ENCODE assay signal across 25 cellular contexts in the genomic region with DNA sequence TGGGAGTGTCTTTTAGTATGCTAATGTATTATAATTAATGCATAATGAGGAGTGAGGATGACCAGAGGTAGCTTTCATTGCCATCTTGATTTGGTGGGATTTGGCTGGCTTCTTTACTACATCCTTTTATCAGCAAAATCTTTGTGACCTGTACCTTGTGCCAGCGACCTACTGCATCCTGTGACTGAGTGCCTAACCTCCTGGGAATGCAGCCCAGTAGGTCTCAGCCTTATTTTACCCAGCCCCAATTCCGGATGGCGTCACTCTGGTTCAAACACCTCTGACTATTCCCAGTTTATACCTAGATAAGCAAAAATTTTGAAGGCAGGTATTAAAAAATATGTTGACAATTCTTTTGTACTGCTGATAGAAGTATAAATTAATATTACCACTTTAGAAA. TPM values are rescaled to one million over a fixed set of nuclear protein-coding genes. Genes with fewer than 3 reads are reported as not detected.
DNase-seq lines count a peak whose midpoint lies in the region; ATAC-seq, FAIRE-seq and TF ChIP-seq lines count a peak whose summit lies in the region.
"Had no signal": no experiment of that assay in that cellular context is flagged by ENCODE, and none has a peak within 500 bp of the region (broad histone marks: within the 10 kb centered on the region; RNA-seq: fewer than 3 reads in every experiment).

No MANE protein-coding gene starts in this region.

- H3K9me3 ChIP-seq in trophoblast cell (ENCODE audit: insufficient read depth, low read depth, low read length) (no peaks in the 10 kb centered on the region), WERI-Rb-1 (ENCODE audit: severe bottlenecking) (no peaks in the 10 kb centered on the region), small intestine (ENCODE audit: control insufficient read depth, low read depth) (no peaks in the 10 kb centered on the region)
- H3K9me3 ChIP-seq: BE2C had no signal

- no peaks in the 10 kb centered on the region for H3K79me1 ChIP-seq in trophoblast cell (ENCODE audit: low read length)

- no peak overlapping the region for H4K12ac ChIP-seq in trophoblast cell (ENCODE audit: low read depth, low read length)

- H3K23ac ChIP-seq in trophoblast cell (ENCODE audit: low read length): no peak overlapping the region

- no peak overlapping the region for H4K91ac ChIP-seq in trophoblast cell (ENCODE audit: low read depth, low read length)

- intact Hi-C loops in Right ventricle myocardium inferior (cut with DNase I): no loop called here

- no peak overlapping the region for H3K9ac ChIP-seq in trophoblast cell (ENCODE audit: low read length)
- H3K9ac ChIP-seq: BLaER1 had no signal

- no peak overlapping the region for H2BK12ac ChIP-seq in trophoblast cell (ENCODE audit: low read length)

- ATAC-seq in Right ventricle myocardium inferior: no peak

- no CpG with 5 or more reads among the region's 3 CpGs for WGBS in trophoblast cell (ENCODE audit: extremely low coverage, insufficient coverage, insufficient read length)
- 77 to 81% (median 79%) methylated on average over 3 of the region's 3 CpGs for WGBS in small intestine, 3 donors

- no peaks in the 10 kb centered on the region for H3K79me2 ChIP-seq in trophoblast cell (ENCODE audit: control insufficient read depth, insufficient read depth, low read length, poor library complexity)

- no peak overlapping the region for H3K18ac ChIP-seq in trophoblast cell (ENCODE audit: low read length)

- H4K8ac ChIP-seq in trophoblast cell (ENCODE audit: low read depth, low read length): no peak overlapping the region

- no peak overlapping the region for H3K4me3 ChIP-seq in trophoblast cell (ENCODE audit: low read depth, low read length)
- H3K4me3 ChIP-seq in WERI-Rb-1 (ENCODE audit: low read depth, low read length): no peak overlapping the region
- no peak overlapping the region for H3K4me3 ChIP-seq in small intestine (ENCODE audit: low read depth in 1 of 2, low read length in 2 of 2)
- H3K4me3 ChIP-seq: BLaER1 had no signal

- H2BK120ac ChIP-seq in trophoblast cell (ENCODE audit: insufficient read depth, low read length, poor library complexity): no peak overlapping the region

- no peak overlapping the region for H3K14ac ChIP-seq in trophoblast cell (ENCODE audit: low read length)

- H3K27me3 ChIP-seq in trophoblast cell (ENCODE audit: insufficient read depth, low read length) (no peaks in the 10 kb centered on the region), WERI-Rb-1 (ENCODE audit: insufficient read depth, low read depth, severe bottlenecking) (no peaks in the 10 kb centered on the region), small intestine (ENCODE audit: control insufficient read depth in 2 of 2, insufficient read depth in 2 of 2, low read length in 2 of 2) (no peaks in the 10 kb centered on the region)
- H3K27me3 ChIP-seq: BE2C, BLaER1 had no signal

- no peak overlapping the region for H2BK5ac ChIP-seq in trophoblast cell (ENCODE audit: low read depth, low read length, poor library complexity)

- no peak overlapping the region for H3K27ac ChIP-seq in trophoblast cell (ENCODE audit: low read depth, low read length)
- no peak overlapping the region for H3K27ac ChIP-seq in WERI-Rb-1
- no peak overlapping the region for H3K27ac ChIP-seq in small intestine (ENCODE audit: low read depth in 1 of 2, low read length in 1 of 2)
- H3K27ac ChIP-seq: BLaER1 had no signal

- no peak overlapping the region for H3K4ac ChIP-seq in trophoblast cell (ENCODE audit: low read depth, low read length)

- DNase-seq in M059J (ENCODE audit: low read depth) (peak; percentile 37), islet precursor cell (peak; percentile 45), trophoblast cell (peak; percentile 42 to 76), Right ventricle myocardium inferior (ENCODE audit: missing footprints) (no peak), WERI-Rb-1 (no peak), small intestine (no peak)
- DNase-seq: 8988T; ACHN; BE2C; C1 segment of cervical spinal cord; CD4-positive, alpha-beta memory T cell; CD4-positive, CD25-positive, alpha-beta regulatory T cell; CD8-positive, alpha-beta memory T cell; COR-L47; DMS79 treated with DMSO at 0.1 percent for 48 hours; GF-D8 had no signal

- H2AFZ ChIP-seq in trophoblast cell (ENCODE audit: insufficient read depth, low read length, poor library complexity): no peak overlapping the region

- H3K4me2 ChIP-seq in trophoblast cell (ENCODE audit: low read length): no peak overlapping the region
- H3K4me2 ChIP-seq: BLaER1 had no signal

- no peak for FAIRE-seq in small intestine (lab: Jason Lieb, UNC)
- FAIRE-seq: A204.1, D721Med, G401.6, GM12891, GM19239 had no signal

- TF ChIP-seq CTCF in WERI-Rb-1 (IDR thresholded peaks at IDR 0.05; ENCODE audit: low read depth, low read length): no peak

- no peak overlapping the region for H2AK5ac ChIP-seq in trophoblast cell (ENCODE audit: low read length)

- H3K4me1 ChIP-seq in trophoblast cell (ENCODE audit: control insufficient read depth in 1 of 2, insufficient read depth in 2 of 2, low read length in 2 of 2) (no peaks in the 10 kb centered on the region), small intestine (ENCODE audit: control insufficient read depth in 2 of 2, insufficient read depth in 1 of 2, low read depth in 1 of 2, low read length in 1 of 2) (no peaks in the 10 kb centered on the region)
- H3K4me1 ChIP-seq: BE2C had no signal

- H3K36me3 ChIP-seq in trophoblast cell (ENCODE audit: control insufficient read depth in 1 of 2, insufficient read depth in 2 of 2, low read length in 2 of 2): no peaks in the 10 kb centered on the region
- H3K36me3 ChIP-seq in WERI-Rb-1: no peaks in the 10 kb centered on the region
- no peaks in the 10 kb centered on the region for H3K36me3 ChIP-seq in small intestine (ENCODE audit: control insufficient read depth in 2 of 2, insufficient read depth in 2 of 2, low read length in 2 of 2)
- H3K36me3 ChIP-seq: BE2C, BLaER1 had no signal

RNA-seq across cellular contexts. Expression of gene BLMH, which starts 10.5 kb away (rescaled TPM):
- total RNA-seq in M059J (2014; rRNA removed; shearing (Covaris generic)): 18.9 and 33.6 TPM in 2 replicates
- polyA plus RNA-seq in trophoblast cell (2013): 45.2 and 49.1 TPM in 2 replicates
- 13.8 TPM for total RNA-seq in Right ventricle myocardium inferior
- 10 to 100 TPM in 2 of 3 donors, 1 to 10 TPM in 1; 8.3 to 19.5 (median 10.5) TPM for polyA plus RNA-seq in small intestine

RNA-seq across cellular contexts. Expression of gene TMIGD1, which starts 31.6 kb away (rescaled TPM):
- total RNA-seq in M059J (2014; rRNA removed; shearing (Covaris generic)): not detected in 2 replicates
- not detected in 2 replicates for polyA plus RNA-seq in trophoblast cell (2013)
- total RNA-seq in Right ventricle myocardium inferior: not detected
- 1 to 10 TPM in 1 of 3 donors, under 1 TPM in 2; 0.13 to 1.8 (median 0.54) TPM for polyA plus RNA-seq in small intestine
- total RNA-seq: A673; CD4-positive, alpha-beta memory T cell; CD4-positive, CD25-positive, alpha-beta regulatory T cell; CD8-positive, alpha-beta memory T cell had no signal
- polyA plus RNA-seq: AG04450; CD14-positive monocyte; CD4-positive, alpha-beta memory T cell; CD4-positive, CD25-positive, alpha-beta regulatory T cell; CD8-positive, alpha-beta memory T cell had no signal

Comparison
In these comparisons a context has a peak if more than half of its experiments do, and no peak if none do; other contexts are left out.
1. DNase-seq: peak in M059J (single experiment), islet precursor cell (single experiment) and trophoblast cell (2 of 2); none in Right ventricle myocardium inferior (single experiment), WERI-Rb-1 (single experiment) and small intestine (single experiment).